Comparison of ENCODE assay signal across 1 cellular context in genomic region chr18:3472681-3473544, GRCh38.
A peak's percentile ranks its signal among the peaks of the same experiment; 100 is the strongest.
TF ChIP-seq lines count a peak whose summit lies in the region.

No MANE protein-coding gene starts in this region.

TF ChIP-seq in GM12878, 131 proteins besides CTCF, POLR2A, EP300 and RAD21 (continued from another document and continues in another):
- TF ChIP-seq, protein P1, sequence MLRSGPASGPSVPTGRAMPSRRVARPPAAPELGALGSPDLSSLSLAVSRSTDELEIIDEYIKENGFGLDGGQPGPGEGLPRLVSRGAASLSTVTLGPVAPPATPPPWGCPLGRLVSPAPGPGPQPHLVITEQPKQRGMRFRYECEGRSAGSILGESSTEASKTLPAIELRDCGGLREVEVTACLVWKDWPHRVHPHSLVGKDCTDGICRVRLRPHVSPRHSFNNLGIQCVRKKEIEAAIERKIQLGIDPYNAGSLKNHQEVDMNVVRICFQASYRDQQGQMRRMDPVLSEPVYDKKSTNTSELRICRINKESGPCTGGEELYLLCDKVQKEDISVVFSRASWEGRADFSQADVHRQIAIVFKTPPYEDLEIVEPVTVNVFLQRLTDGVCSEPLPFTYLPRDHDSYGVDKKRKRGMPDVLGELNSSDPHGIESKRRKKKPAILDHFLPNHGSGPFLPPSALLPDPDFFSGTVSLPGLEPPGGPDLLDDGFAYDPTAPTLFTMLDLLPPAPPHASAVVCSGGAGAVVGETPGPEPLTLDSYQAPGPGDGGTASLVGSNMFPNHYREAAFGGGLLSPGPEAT (IDR thresholded peaks at IDR 0.05; ENCODE audit: low read depth) = peak; percentile 33; the same call in 1 of the 2 replicates
- TF ChIP-seq ZNF207 (IDR thresholded peaks at IDR 0.05; ENCODE audit: borderline replicate concordance) = no peak
- peak in 1 of 2 experiments; percentile 88; a peak in 2 of 4 replicates for TF ChIP-seq ETV6 (conservative IDR thresholded peaks at IDR 0.05 in 1 of 2, IDR thresholded peaks at IDR 0.05 in 1 of 2; ENCODE audit: borderline replicate concordance in 1 of 2, low read depth in 1 of 2)
- no peak for TF ChIP-seq RB1 (IDR thresholded peaks at IDR 0.05; ENCODE audit: borderline replicate concordance)
- no peak for TF ChIP-seq ESRRA (IDR thresholded peaks at IDR 0.05; ENCODE audit: low read length)
- TF ChIP-seq E4F1 (IDR thresholded peaks at IDR 0.05; ENCODE audit: borderline replicate concordance, partially characterized antibody) = no peak
- peak; percentile 93 for TF ChIP-seq JUNB (IDR thresholded peaks at IDR 0.05)
- no peak for TF ChIP-seq IRF5 (IDR thresholded peaks at IDR 0.05; ENCODE audit: borderline replicate concordance)
- TF ChIP-seq, protein P2, sequence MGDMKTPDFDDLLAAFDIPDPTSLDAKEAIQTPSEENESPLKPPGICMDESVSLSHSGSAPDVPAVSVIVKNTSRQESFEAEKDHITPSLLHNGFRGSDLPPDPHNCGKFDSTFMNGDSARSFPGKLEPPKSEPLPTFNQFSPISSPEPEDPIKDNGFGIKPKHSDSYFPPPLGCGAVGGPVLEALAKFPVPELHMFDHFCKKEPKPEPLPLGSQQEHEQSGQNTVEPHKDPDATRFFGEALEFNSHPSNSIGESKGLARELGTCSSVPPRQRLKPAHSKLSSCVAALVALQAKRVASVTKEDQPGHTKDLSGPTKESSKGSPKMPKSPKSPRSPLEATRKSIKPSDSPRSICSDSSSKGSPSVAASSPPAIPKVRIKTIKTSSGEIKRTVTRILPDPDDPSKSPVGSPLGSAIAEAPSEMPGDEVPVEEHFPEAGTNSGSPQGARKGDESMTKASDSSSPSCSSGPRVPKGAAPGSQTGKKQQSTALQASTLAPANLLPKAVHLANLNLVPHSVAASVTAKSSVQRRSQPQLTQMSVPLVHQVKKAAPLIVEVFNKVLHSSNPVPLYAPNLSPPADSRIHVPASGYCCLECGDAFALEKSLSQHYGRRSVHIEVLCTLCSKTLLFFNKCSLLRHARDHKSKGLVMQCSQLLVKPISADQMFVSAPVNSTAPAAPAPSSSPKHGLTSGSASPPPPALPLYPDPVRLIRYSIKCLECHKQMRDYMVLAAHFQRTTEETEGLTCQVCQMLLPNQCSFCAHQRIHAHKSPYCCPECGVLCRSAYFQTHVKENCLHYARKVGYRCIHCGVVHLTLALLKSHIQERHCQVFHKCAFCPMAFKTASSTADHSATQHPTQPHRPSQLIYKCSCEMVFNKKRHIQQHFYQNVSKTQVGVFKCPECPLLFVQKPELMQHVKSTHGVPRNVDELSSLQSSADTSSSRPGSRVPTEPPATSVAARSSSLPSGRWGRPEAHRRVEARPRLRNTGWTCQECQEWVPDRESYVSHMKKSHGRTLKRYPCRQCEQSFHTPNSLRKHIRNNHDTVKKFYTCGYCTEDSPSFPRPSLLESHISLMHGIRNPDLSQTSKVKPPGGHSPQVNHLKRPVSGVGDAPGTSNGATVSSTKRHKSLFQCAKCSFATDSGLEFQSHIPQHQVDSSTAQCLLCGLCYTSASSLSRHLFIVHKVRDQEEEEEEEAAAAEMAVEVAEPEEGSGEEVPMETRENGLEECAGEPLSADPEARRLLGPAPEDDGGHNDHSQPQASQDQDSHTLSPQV (IDR thresholded peaks at IDR 0.05) = no peak
- TF ChIP-seq, protein P3, sequence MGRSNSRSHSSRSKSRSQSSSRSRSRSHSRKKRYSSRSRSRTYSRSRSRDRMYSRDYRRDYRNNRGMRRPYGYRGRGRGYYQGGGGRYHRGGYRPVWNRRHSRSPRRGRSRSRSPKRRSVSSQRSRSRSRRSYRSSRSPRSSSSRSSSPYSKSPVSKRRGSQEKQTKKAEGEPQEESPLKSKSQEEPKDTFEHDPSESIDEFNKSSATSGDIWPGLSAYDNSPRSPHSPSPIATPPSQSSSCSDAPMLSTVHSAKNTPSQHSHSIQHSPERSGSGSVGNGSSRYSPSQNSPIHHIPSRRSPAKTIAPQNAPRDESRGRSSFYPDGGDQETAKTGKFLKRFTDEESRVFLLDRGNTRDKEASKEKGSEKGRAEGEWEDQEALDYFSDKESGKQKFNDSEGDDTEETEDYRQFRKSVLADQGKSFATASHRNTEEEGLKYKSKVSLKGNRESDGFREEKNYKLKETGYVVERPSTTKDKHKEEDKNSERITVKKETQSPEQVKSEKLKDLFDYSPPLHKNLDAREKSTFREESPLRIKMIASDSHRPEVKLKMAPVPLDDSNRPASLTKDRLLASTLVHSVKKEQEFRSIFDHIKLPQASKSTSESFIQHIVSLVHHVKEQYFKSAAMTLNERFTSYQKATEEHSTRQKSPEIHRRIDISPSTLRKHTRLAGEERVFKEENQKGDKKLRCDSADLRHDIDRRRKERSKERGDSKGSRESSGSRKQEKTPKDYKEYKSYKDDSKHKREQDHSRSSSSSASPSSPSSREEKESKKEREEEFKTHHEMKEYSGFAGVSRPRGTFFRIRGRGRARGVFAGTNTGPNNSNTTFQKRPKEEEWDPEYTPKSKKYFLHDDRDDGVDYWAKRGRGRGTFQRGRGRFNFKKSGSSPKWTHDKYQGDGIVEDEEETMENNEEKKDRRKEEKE (IDR thresholded peaks at IDR 0.05) = no peak
- TF ChIP-seq RFX5 (IDR thresholded peaks at IDR 0.05; ENCODE audit: low read depth, low read length) = no peak
- peak; percentile 78 for TF ChIP-seq DPF2 (IDR thresholded peaks at IDR 0.05)
- no peak for TF ChIP-seq MXI1 (IDR thresholded peaks at IDR 0.05; ENCODE audit: low read depth, low read length)
- no peak for TF ChIP-seq POLR2AphosphoS5 (IDR thresholded peaks at IDR 0.05; ENCODE audit: low read length)
- no peak for TF ChIP-seq HCFC1 (IDR thresholded peaks at IDR 0.05; ENCODE audit: low read length)
- TF ChIP-seq CBX5 (IDR thresholded peaks at IDR 0.05; ENCODE audit: low read depth) = no peak
- no peak for TF ChIP-seq POU2F2 (IDR thresholded peaks at IDR 0.05; ENCODE audit: borderline replicate concordance, low read depth, low read length)
- no peak for TF ChIP-seq ZNF384 (IDR thresholded peaks at IDR 0.05; ENCODE audit: borderline replicate concordance, low read depth, low read length)
- peak; percentile 73 for TF ChIP-seq NR2F1 (conservative IDR thresholded peaks at IDR 0.05)
- no peak for TF ChIP-seq CBFB (IDR thresholded peaks at IDR 0.05; ENCODE audit: low read depth)
- no peak for TF ChIP-seq SMC3 (IDR thresholded peaks at IDR 0.05; ENCODE audit: borderline replicate concordance, low read length)
- no peak for TF ChIP-seq ZNF274 (IDR thresholded peaks at IDR 0.05; ENCODE audit: insufficient read depth, insufficient read length)
- no peak for TF ChIP-seq FOXK2 (IDR thresholded peaks at IDR 0.05)
- TF ChIP-seq BCL11A (IDR thresholded peaks at IDR 0.05; ENCODE audit: low read depth, low read length) = peak; percentile 60; the same call in 1 of the 2 replicates
- TF ChIP-seq USF1 (IDR thresholded peaks at IDR 0.05; ENCODE audit: borderline replicate concordance, extremely low read length, insufficient read depth, low read depth, low read length) = no peak
- TF ChIP-seq ATF7 (IDR thresholded peaks at IDR 0.05; ENCODE audit: low read depth) = 0 out of 2 replicates have a peak, but pooled peaks have one; percentile 40
- TF ChIP-seq, protein P4, sequence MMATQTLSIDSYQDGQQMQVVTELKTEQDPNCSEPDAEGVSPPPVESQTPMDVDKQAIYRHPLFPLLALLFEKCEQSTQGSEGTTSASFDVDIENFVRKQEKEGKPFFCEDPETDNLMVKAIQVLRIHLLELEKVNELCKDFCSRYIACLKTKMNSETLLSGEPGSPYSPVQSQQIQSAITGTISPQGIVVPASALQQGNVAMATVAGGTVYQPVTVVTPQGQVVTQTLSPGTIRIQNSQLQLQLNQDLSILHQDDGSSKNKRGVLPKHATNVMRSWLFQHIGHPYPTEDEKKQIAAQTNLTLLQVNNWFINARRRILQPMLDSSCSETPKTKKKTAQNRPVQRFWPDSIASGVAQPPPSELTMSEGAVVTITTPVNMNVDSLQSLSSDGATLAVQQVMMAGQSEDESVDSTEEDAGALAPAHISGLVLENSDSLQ (IDR thresholded peaks at IDR 0.05) = no peak
- TF ChIP-seq MTA3 (IDR thresholded peaks at IDR 0.05; ENCODE audit: borderline replicate concordance, low read length) = no peak
- TF ChIP-seq MEF2A (IDR thresholded peaks at IDR 0.05; ENCODE audit: insufficient read depth, low read depth, low read length) = no peak
- TF ChIP-seq, protein P5, sequence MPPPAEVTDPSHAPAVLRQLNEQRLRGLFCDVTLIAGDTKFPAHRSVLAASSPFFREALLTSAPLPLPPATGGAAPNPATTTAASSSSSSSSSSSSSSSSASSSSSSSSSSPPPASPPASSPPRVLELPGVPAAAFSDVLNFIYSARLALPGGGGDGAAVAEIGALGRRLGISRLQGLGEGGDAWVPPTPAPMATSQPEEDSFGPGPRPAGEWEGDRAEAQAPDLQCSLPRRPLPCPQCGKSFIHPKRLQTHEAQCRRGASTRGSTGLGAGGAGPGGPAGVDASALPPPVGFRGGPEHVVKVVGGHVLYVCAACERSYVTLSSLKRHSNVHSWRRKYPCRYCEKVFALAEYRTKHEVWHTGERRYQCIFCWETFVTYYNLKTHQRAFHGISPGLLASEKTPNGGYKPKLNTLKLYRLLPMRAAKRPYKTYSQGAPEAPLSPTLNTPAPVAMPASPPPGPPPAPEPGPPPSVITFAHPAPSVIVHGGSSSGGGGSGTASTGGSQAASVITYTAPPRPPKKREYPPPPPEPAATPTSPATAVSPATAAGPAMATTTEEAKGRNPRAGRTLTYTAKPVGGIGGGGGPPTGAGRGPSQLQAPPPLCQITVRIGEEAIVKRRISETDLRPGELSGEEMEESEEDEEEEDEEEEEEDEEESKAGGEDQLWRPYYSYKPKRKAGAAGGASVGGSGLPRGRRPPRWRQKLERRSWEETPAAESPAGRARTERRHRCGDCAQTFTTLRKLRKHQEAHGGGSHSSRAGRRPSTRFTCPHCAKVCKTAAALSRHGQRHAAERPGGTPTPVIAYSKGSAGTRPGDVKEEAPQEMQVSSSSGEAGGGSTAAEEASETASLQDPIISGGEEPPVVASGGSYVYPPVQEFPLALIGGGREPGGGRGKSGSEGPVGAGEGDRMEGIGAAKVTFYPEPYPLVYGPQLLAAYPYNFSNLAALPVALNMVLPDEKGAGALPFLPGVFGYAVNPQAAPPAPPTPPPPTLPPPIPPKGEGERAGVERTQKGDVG (CRISPR knock-in tag; IDR thresholded peaks at IDR 0.05) = no peak
- TF ChIP-seq ZNF217 (IDR thresholded peaks at IDR 0.05) = peak; percentile 57; the same call in 1 of the 2 replicates
- no peak for TF ChIP-seq ZBTB11 (CRISPR knock-in tag; IDR thresholded peaks at IDR 0.05)
- TF ChIP-seq LARP7 (IDR thresholded peaks at IDR 0.05) = no peak
- TF ChIP-seq SUZ12 (IDR thresholded peaks at IDR 0.05; ENCODE audit: unreplicated experiment) = no peak
